ENCODE assay signal across 7 cellular contexts in genomic region chr16:58393138-58393504, GRCh38. TPM values are rescaled to one million over a fixed set of nuclear protein-coding genes. Genes with fewer than 3 reads are reported as not detected.
DNase-seq lines count a peak whose midpoint lies in the region; ATAC-seq and TF ChIP-seq lines count a peak whose summit lies in the region.

No MANE protein-coding gene starts in this region.

- no peaks in the 10 kb centered on the region; a peak in 1 of 4 replicates for H3K36me3 ChIP-seq in HCT116 (ENCODE audit: control insufficient read depth in 1 of 2, insufficient read depth in 2 of 2, low read length in 2 of 2)

- peak overlapping the region; percentile 91 for H3K9ac ChIP-seq in HCT116 (ENCODE audit: low read length)

- peaks cover 29% of the 10 kb centered on the region for H3K27me3 Mint-ChIP-seq in mesothelial cell of epicardium (ENCODE audit: low read depth)

- TF ChIP-seq CTCF in HCT116 (IDR thresholded peaks at IDR 0.05 in 2 of 3, conservative IDR thresholded peaks at IDR 0.05 in 1 of 3; ENCODE audit: borderline replicate concordance in 1 of 3, insufficient read depth in 1 of 3, low read depth in 2 of 3, low read length in 2 of 3) (no peak), mesothelial cell of epicardium (IDR thresholded peaks at IDR 0.05; ENCODE audit: unreplicated experiment) (no peak)

- POLR2A ChIA-PET in HCT116 (lab: Charles Lee), result interaction anchor here (1.2 kb wide), 1 partner anchor 16 kb away, joined by 4 read pairs; no protein-coding TSS in a partner anchor

- peak overlapping the region; percentile 73 to 94 for H3K4me3 ChIP-seq in HCT116 (replicated peaks in 1 of 2; ENCODE audit: low read depth in 1 of 2, low read length in 2 of 2)

- no peak for TF ChIP-seq POLR2A in GM18505 (IDR thresholded peaks at IDR 0.05; ENCODE audit: borderline replicate concordance, extremely low read depth, insufficient read depth, insufficient read length)
- no peak for TF ChIP-seq POLR2A in HCT116 (IDR thresholded peaks at IDR 0.05; ENCODE audit: borderline replicate concordance, extremely low read depth, insufficient read depth, insufficient read length)

- TF ChIP-seq RAD21 in HCT116 (IDR thresholded peaks at IDR 0.05; ENCODE audit: low read depth), result no peak

- H3K27ac ChIP-seq in HCT116 (ENCODE audit: low read depth, low read length), result peak overlapping the region; percentile 85

- CTCF ChIA-PET in HCT116 (lab: Charles Lee), result interaction anchor here (0.7 to 1.2 kb wide), 2 partner anchors 13 to 26 kb away, joined by 3 read pairs; no protein-coding TSS in a partner anchor

- RAD21 ChIA-PET in HCT116 (lab: Charles Lee; ENCODE audit: low non-redundant PET in 1 of 2, low total read pairs in 2 of 2, uncharacterized antibody in 2 of 2, unreplicated experiment in 2 of 2), result no interaction called here

- peak overlapping the region; percentile 98 for H3K4me3 Mint-ChIP-seq in mesothelial cell of epicardium

- H2AFZ ChIP-seq in HCT116 (ENCODE audit: low read depth, low read length, poor library complexity, severe bottlenecking), result peak overlapping the region; percentile 47

- no peaks in the 10 kb centered on the region for H4K20me1 ChIP-seq in HCT116 (ENCODE audit: insufficient read depth)

- intact Hi-C loops in HCT116 (cut with micrococcal nuclease), result no loop called here

- peak; percentile 21 for ATAC-seq in GM18505 (IDR thresholded peaks at IDR 0.05; ENCODE audit: unreplicated experiment)
- peak; percentile 34 for ATAC-seq in HCT116

- H3K9me2 ChIP-seq in HCT116 (ENCODE audit: insufficient read depth), result no peaks in the 10 kb centered on the region

- H3K27ac Mint-ChIP-seq in mesothelial cell of epicardium, result peak overlapping the region; percentile 93

- H3K4me1 Mint-ChIP-seq in mesothelial cell of epicardium, result peaks cover 6% of the 10 kb centered on the region

- H3K27me3 ChIP-seq in HCT116 (ENCODE audit: insufficient read depth, low read length), result no peaks in the 10 kb centered on the region

- peaks cover 7% of the 10 kb centered on the region for H3K36me3 Mint-ChIP-seq in mesothelial cell of epicardium

- H3K9me3 ChIP-seq in HCT116 (ENCODE audit: control insufficient read depth in 1 of 2, insufficient read depth in 1 of 2, low read depth in 1 of 2, low read length in 2 of 2), result no peaks in the 10 kb centered on the region

- H3K4me2 ChIP-seq in HCT116 (ENCODE audit: low read length), result peak overlapping the region; percentile 79

- no TSS peak for BruUV-seq in HCT116 (replicated peaks; lab: Mats Ljungman, UMichigan)

- peaks cover 3% of the 10 kb centered on the region for H3K9me3 Mint-ChIP-seq in mesothelial cell of epicardium

- no peak for DNase-seq in HCT116 (ENCODE audit: low read depth, low spot score)
- DNase-seq in NCI-H69 (lab: John Stamatoyannopoulos, UW), result peak; percentile 38
- peak; percentile 30 for DNase-seq in dermis blood vessel endothelial cell
- DNase-seq in mesothelial cell of epicardium (ENCODE audit: low spot score in 2 of 2, unreplicated experiment in 2 of 2), result no peak
- DNase-seq in amygdala (lab: John Stamatoyannopoulos, UW), result no peak
- no peak for DNase-seq in SIG-M5 treated with dmso at 0.1 percent for 504 hours (lab: John Stamatoyannopoulos, UW; ENCODE audit: unreplicated experiment)

- peaks cover 3 to 17% of the 10 kb centered on the region in 2 experiments; a peak in 3 of 4 replicates for H3K4me1 ChIP-seq in HCT116 (ENCODE audit: control insufficient read depth in 1 of 2, insufficient read depth in 2 of 2, low read length in 2 of 2)

- H3K79me2 ChIP-seq in HCT116 (ENCODE audit: insufficient read depth, low read length), result peaks cover 29% of the 10 kb centered on the region

TF ChIP-seq in HCT116, 20 proteins besides CTCF, POLR2A, EP300 and RAD21:
- TF ChIP-seq ZBTB33 (IDR thresholded peaks at IDR 0.05; ENCODE audit: extremely low read depth, insufficient replicate concordance, low read length), result no peak
- TF ChIP-seq CEBPB (IDR thresholded peaks at IDR 0.05; ENCODE audit: low read depth), result no peak
- TF ChIP-seq MAX (IDR thresholded peaks at IDR 0.05), result no peak
- TF ChIP-seq SIN3A (IDR thresholded peaks at IDR 0.05; ENCODE audit: low read depth), result no peak
- no peak for TF ChIP-seq JUND (IDR thresholded peaks at IDR 0.05)
- TF ChIP-seq YY1 (IDR thresholded peaks at IDR 0.05; ENCODE audit: extremely low read depth, insufficient replicate concordance, low read depth, low read length), result no peak
- TF ChIP-seq CBX3 (IDR thresholded peaks at IDR 0.05; ENCODE audit: low read depth), result no peak
- no peak for TF ChIP-seq POLR2AphosphoS5 (IDR thresholded peaks at IDR 0.05; ENCODE audit: low read depth, low read length)
- no peak for TF ChIP-seq SRF (IDR thresholded peaks at IDR 0.05; ENCODE audit: low read depth)
- TF ChIP-seq ZFX (IDR thresholded peaks at IDR 0.05), result no peak

RNA-seq across cellular contexts. Expression of gene GINS3, which starts 0.8 kb away (rescaled TPM):
- total RNA-seq in HCT116 (2021; ENCODE audit: unreplicated experiment), result 12.1 TPM
- 6.0 and 7.8 TPM in 2 replicates for polyA plus RNA-seq in HCT116 (2012)
- 7.8 and 13.9 TPM in 2 replicates for total RNA-seq in dermis blood vessel endothelial cell
- 5.0 to 6.0 TPM (median 5.5 TPM) in 3 replicates for total RNA-seq in mesothelial cell of epicardium

Comparison
In these comparisons a context has a peak if more than half of its experiments do, and no peak if none do; other contexts are left out.
1. DNase-seq: peak in NCI-H69 (single experiment) and dermis blood vessel endothelial cell (single experiment); none in HCT116 (single experiment), mesothelial cell of epicardium (0 of 2), amygdala (0 of 56) and SIG-M5 treated with dmso at 0.1 percent for 504 hours (single experiment).